ENCODE assay signal across 8 cellular contexts in genomic region chr20:4519530-4519929, GRCh38.
DNase-seq lines count a peak whose midpoint lies in the region; ATAC-seq and TF ChIP-seq lines count a peak whose summit lies in the region.

No MANE protein-coding gene starts in this region.

- H3K27me3 ChIP-seq in OCI-LY1 (ENCODE audit: insufficient read depth, low read length): no peaks in the 10 kb centered on the region

- no peak overlapping the region for H3K4me3 ChIP-seq in OCI-LY1 (ENCODE audit: low read depth, low read length, poor library complexity, severe bottlenecking)

- peaks cover 18% of the 10 kb centered on the region for H3K27me3 Mint-ChIP-seq in activated T-cell treated with anti-CD3 and anti-CD28 coated beads, Interleukin-2, amount 50 U/mL, for 72 hours (ENCODE audit: low read depth)
- H3K27me3 Mint-ChIP-seq in stimulated activated naive CD8-positive, alpha-beta T cell treated with anti-CD3 and anti-CD28 coated beads, Interleukin-15, amount 100 ng/mL, for 72 hours: peaks cover 48% of the 10 kb centered on the region

- no peaks in the 10 kb centered on the region for H3K36me3 ChIP-seq in OCI-LY1 (ENCODE audit: insufficient read depth, low read length)

- H3K9me3 ChIP-seq in OCI-LY1 (ENCODE audit: low read length): no peaks in the 10 kb centered on the region

- H3K9ac ChIP-seq in OCI-LY1 (ENCODE audit: low read length): no peak overlapping the region

- no peaks in the 10 kb centered on the region for H3K36me3 Mint-ChIP-seq in activated T-cell treated with anti-CD3 and anti-CD28 coated beads, Interleukin-2, amount 50 U/mL, for 72 hours (ENCODE audit: insufficient read depth in 2 of 2)

- TF ChIP-seq POLR2A in erythroblast (IDR thresholded peaks at IDR 0.05; ENCODE audit: low read length): no peak

- no peaks in the 10 kb centered on the region for H3K4me1 ChIP-seq in OCI-LY1 (ENCODE audit: insufficient read depth, low read length, severe bottlenecking)

- no peaks in the 10 kb centered on the region for H3K9me2 ChIP-seq in OCI-LY1 (ENCODE audit: low read depth, low read length)

- H3K4me1 Mint-ChIP-seq in activated T-cell treated with anti-CD3 and anti-CD28 coated beads, Interleukin-2, amount 50 U/mL, for 72 hours (ENCODE audit: low read depth): no peaks in the 10 kb centered on the region
- no peaks in the 10 kb centered on the region for H3K4me1 Mint-ChIP-seq in stimulated activated naive CD8-positive, alpha-beta T cell treated with anti-CD3 and anti-CD28 coated beads, Interleukin-15, amount 100 ng/mL, for 72 hours

- TF ChIP-seq CTCF in OCI-LY1 (IDR thresholded peaks at IDR 0.05; ENCODE audit: low read length): peak; percentile 66

- H3F3A ChIP-seq in OCI-LY1 (ENCODE audit: insufficient read depth, low read length): no peaks in the 10 kb centered on the region

- H3K9me3 Mint-ChIP-seq in activated T-cell treated with anti-CD3 and anti-CD28 coated beads, Interleukin-2, amount 50 U/mL, for 72 hours: peaks cover 0 to 2% of the 10 kb centered on the region in 2 donors
- no peaks in the 10 kb centered on the region for H3K9me3 Mint-ChIP-seq in stimulated activated naive CD8-positive, alpha-beta T cell treated with anti-CD3 and anti-CD28 coated beads, Interleukin-15, amount 100 ng/mL, for 72 hours

- no peaks in the 10 kb centered on the region for H3K79me2 ChIP-seq in OCI-LY1 (ENCODE audit: insufficient read depth, low read length)

- ATAC-seq in activated T-cell treated with anti-CD3 and anti-CD28 coated beads, Interleukin-2, amount 50 U/mL, for 72 hours (replicated peaks in 1 of 2): peak; percentile 27 to 48
- ATAC-seq in stimulated activated naive CD8-positive, alpha-beta T cell treated with anti-CD3 and anti-CD28 coated beads, Interleukin-15, amount 100 ng/mL, for 72 hours: no peak
- ATAC-seq in GM19035 (IDR thresholded peaks at IDR 0.05; ENCODE audit: unreplicated experiment): no peak

- H3K27ac ChIP-seq in OCI-LY1 (ENCODE audit: low read depth, low read length, poor library complexity, severe bottlenecking): no peak overlapping the region

- H4K20me1 ChIP-seq in OCI-LY1 (ENCODE audit: insufficient read depth, low read length): no peaks in the 10 kb centered on the region

- H3K4me3 Mint-ChIP-seq in activated T-cell treated with anti-CD3 and anti-CD28 coated beads, Interleukin-2, amount 50 U/mL, for 72 hours: no peak overlapping the region
- no peak overlapping the region for H3K4me3 Mint-ChIP-seq in stimulated activated naive CD8-positive, alpha-beta T cell treated with anti-CD3 and anti-CD28 coated beads, Interleukin-15, amount 100 ng/mL, for 72 hours

- H2AFZ ChIP-seq in OCI-LY1 (ENCODE audit: low read length): no peak overlapping the region

- H3K4me2 ChIP-seq in OCI-LY1 (ENCODE audit: low read length): no peak overlapping the region

- peak; percentile 21 to 27 for DNase-seq in activated T-cell treated with anti-CD3 and anti-CD28 coated beads, Interleukin-2, amount 50 U/mL, for 72 hours
- DNase-seq in activated T-cell treated with anti-CD3 and anti-CD28 coated beads for 4 hours (no peak), erythroblast (lab: John Stamatoyannopoulos, UW) (peak; percentile 25 to 49), NCI-H2196 (lab: John Stamatoyannopoulos, UW; ENCODE audit: unreplicated experiment) (no peak), hepatic stellate cell (ENCODE audit: low spot score) (no peak)
- peak; percentile 5 to 29 for DNase-seq in stimulated activated naive CD8-positive, alpha-beta T cell treated with anti-CD3 and anti-CD28 coated beads, Interleukin-15, amount 100 ng/mL, for 72 hours

- H3K27ac Mint-ChIP-seq in activated T-cell treated with anti-CD3 and anti-CD28 coated beads, Interleukin-2, amount 50 U/mL, for 72 hours: no peak overlapping the region
- no peak overlapping the region for H3K27ac Mint-ChIP-seq in stimulated activated naive CD8-positive, alpha-beta T cell treated with anti-CD3 and anti-CD28 coated beads, Interleukin-15, amount 100 ng/mL, for 72 hours

Comparison
In these comparisons a context has a peak if more than half of its experiments do, and no peak if none do; other contexts are left out.
1. DNase-seq: peak in activated T-cell treated with anti-CD3 and anti-CD28 coated beads, Interleukin-2, amount 50 U/mL, for 72 hours (2 of 2), erythroblast (2 of 2) and stimulated activated naive CD8-positive, alpha-beta T cell treated with anti-CD3 and anti-CD28 coated beads, Interleukin-15, amount 100 ng/mL, for 72 hours (2 of 2); none in activated T-cell treated with anti-CD3 and anti-CD28 coated beads for 4 hours (single experiment), NCI-H2196 (single experiment) and hepatic stellate cell (single experiment).
2. ATAC-seq: peak in activated T-cell treated with anti-CD3 and anti-CD28 coated beads, Interleukin-2, amount 50 U/mL, for 72 hours (2 of 2); none in stimulated activated naive CD8-positive, alpha-beta T cell treated with anti-CD3 and anti-CD28 coated beads, Interleukin-15, amount 100 ng/mL, for 72 hours (single experiment) and GM19035 (single experiment).